ENCODE assay signal across 9 cellular contexts in the genomic region with DNA sequence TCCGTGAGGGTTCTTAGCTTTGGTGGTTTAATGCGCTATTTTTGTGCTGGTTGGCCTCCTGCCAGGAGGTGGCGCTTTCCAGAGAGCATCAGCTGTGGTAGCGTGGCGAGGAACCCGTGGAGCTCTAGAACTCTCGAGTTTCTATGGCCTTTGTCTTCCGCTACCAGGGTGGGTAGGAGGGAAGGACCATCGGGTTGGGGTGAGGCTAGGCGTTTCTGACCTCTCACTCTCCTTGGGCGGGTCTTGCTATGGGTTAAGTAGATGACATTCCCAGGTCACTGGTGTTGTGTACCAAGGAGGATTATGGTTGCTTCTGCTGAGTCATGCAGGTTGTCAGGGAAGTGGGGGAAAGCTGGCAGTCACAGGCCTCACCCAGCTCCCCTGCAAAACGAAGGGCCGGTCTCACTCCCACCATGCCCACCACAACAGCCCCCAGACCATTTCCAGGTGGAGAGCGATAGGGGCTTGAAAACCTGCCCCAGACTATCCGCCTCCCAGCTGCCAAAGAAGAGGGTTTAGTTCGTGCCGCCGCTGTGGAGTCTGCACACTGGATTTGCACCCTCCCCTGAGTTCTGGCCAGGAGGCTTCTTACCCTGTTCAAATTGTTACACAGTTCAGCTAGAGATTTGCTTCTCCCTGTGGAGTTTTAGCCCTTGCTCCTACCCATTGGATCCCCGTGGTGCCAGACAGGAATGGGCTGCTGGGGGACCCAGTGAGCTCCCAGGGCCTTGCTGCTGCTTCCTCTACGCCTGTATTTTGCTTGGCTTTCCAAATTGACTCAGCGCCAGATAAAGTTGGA. TPM values are rescaled to one million over a fixed set of nuclear protein-coding genes. Genes with fewer than 3 reads are reported as not detected.
DNase-seq lines count a peak whose midpoint lies in the region; ATAC-seq and TF ChIP-seq lines count a peak whose summit lies in the region.
"Had no signal": no experiment of that assay in that cellular context is flagged by ENCODE, and none has a peak within 500 bp of the region (broad histone marks: within the 10 kb centered on the region; RNA-seq: fewer than 3 reads in every experiment).

No MANE protein-coding gene starts in this region.

- no peak for DNase-seq in T-helper 17 cell
- DNase-seq in ecto neural progenitor cell (ENCODE audit: low spot score) = peak; percentile 66
- DNase-seq in sciatic nerve (ENCODE audit: low spot score) = no peak
- DNase-seq in NCI-H146 (lab: John Stamatoyannopoulos, UW) = no peak
- DNase-seq in tibial nerve (ENCODE audit: low spot score in 2 of 2) = no peak
- DNase-seq in NCI-H2081 (lab: John Stamatoyannopoulos, UW) = no peak
- DNase-seq: mammary epithelial cell had no signal

- no peaks in the 10 kb centered on the region for H3K36me3 ChIP-seq in tibial nerve

- H3K4me1 ChIP-seq in tibial nerve = no peaks in the 10 kb centered on the region

- no peaks in the 10 kb centered on the region for H3K27me3 ChIP-seq in tibial nerve

- H3K36me3 Mint-ChIP-seq in T-helper 17 cell (ENCODE audit: low read depth) = peaks cover 5% of the 10 kb centered on the region

- no peak overlapping the region for H3K27ac ChIP-seq in tibial nerve

- H3K27me3 Mint-ChIP-seq in T-helper 17 cell = no peaks in the 10 kb centered on the region

- H3K4me3 ChIP-seq in tibial nerve = no peak overlapping the region

- TF ChIP-seq POLR2A in tibial nerve (IDR thresholded peaks at IDR 0.05) = no peak

- TF ChIP-seq CTCF in tibial nerve (IDR thresholded peaks at IDR 0.05) = no peak

- H3K4me3 Mint-ChIP-seq in T-helper 17 cell = peak overlapping the region; percentile 22

- 67 to 68% methylated on average over 21 of the region's 21 CpGs for WGBS in tibial nerve, 2 donors

- TF ChIP-seq EP300 in tibial nerve (IDR thresholded peaks at IDR 0.05) = no peak

- H3K9me3 ChIP-seq in T-helper 17 cell (ENCODE audit: control insufficient read depth, low read length, poor library complexity, severe bottlenecking) (no peaks in the 10 kb centered on the region), tibial nerve (no peaks in the 10 kb centered on the region)

- ATAC-seq in GM18511 (IDR thresholded peaks at IDR 0.05; ENCODE audit: unreplicated experiment) = peak; percentile 83
- ATAC-seq in T-helper 17 cell = peak; percentile 35
- ATAC-seq in sciatic nerve = peak; percentile 56
- ATAC-seq in GM19467 (IDR thresholded peaks at IDR 0.05; ENCODE audit: unreplicated experiment) = no peak

- intact Hi-C loops in sciatic nerve (cut with DNase I) = no loop called here

- no peaks in the 10 kb centered on the region for H3K4me1 Mint-ChIP-seq in T-helper 17 cell

- H3K27ac Mint-ChIP-seq in T-helper 17 cell = no peak overlapping the region

RNA-seq across cellular contexts. Expression of a gene that starts 21.9 kb away (rescaled TPM):
- total RNA-seq in T-helper 17 cell (1 to 10 TPM; 4.9 to 5.7 TPM), sciatic nerve (6.6 TPM), tibial nerve (1 to 10 TPM in 3 of 4 donors, under 1 TPM in 1; 0.59 to 5.9 (median 2.5) TPM)

RNA-seq across cellular contexts. Expression of a gene that starts 22.1 kb away (rescaled TPM):
- total RNA-seq in T-helper 17 cell (10 to 100 TPM; 17.2 to 18.5 TPM), sciatic nerve (20.2 TPM), tibial nerve (10 to 100 TPM; 13.9 to 18.6 (median 14.9) TPM)
